In the genomic region with DNA sequence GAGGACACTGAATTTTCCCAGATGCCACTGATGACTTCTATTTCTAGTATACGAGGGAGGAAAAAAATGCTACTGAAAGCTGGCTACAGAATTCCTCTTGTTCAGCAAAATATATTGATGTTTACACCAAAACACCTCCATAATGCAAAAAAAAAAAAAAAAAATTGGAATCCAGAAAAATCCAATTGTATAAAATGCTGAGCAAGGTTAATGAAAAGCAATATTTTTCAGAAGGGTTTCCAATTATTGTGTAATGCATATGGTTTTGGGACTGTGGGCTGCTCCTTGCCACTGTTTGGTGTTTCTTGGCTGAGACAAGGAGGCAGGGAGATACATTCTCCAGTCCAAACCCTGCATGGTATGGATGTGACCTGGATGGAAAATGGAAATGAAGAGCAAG, we compare ENCODE assay signal across 8 cellular contexts.
"Had no signal": no experiment of that assay in that cellular context is flagged by ENCODE, and none has a peak within 500 bp of the region (broad histone marks: within the 10 kb centered on the region; RNA-seq: fewer than 3 reads in every experiment).

No MANE protein-coding gene starts in this region.

- H3K4me3 ChIP-seq: GM23338 had no signal

- FAIRE-seq: H1, H54, HTR-8/SVneo had no signal

- DNase-seq: H9, HCEC 1CT, KBM-7 had no signal

- H3K4me2 ChIP-seq: GM23338, KMS-11 had no signal

- H3K27ac ChIP-seq: KMS-11 had no signal

- ATAC-seq: GM23338 had no signal

- H3K9ac ChIP-seq: KMS-11 had no signal

- H2AFZ ChIP-seq: GM23338 had no signal
